In the genomic region with DNA sequence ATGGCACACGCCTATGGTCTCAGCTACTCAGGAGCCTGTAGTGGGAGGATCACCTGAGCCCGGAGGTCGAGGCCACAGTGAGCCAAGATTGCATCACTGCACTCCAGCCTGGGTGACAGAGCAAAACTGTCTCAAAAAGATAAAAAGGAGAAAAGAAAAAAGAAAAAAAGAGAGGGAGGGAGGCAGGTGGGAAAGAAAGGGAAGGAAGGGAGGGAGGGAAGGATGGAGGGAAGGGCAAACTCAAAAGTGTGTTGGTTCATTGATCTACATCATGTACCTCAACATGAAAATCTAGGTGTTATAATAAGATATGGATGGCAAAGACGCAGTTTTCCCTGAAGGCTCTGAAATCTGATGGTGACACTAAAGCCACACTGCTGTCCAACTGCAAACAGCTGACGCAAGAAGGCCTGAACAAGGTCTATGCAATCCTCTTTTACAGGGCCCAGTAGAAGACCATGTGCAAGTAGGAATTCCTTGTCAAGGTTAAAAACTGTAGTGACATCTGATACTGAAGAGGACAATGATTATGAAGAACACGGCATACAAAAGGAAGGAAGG, we compare ENCODE assay signal across 20 cellular contexts.
A peak's percentile ranks its signal among the peaks of the same experiment; 100 is the strongest.
DNase-seq lines count a peak whose midpoint lies in the region; ATAC-seq, FAIRE-seq and TF ChIP-seq lines count a peak whose summit lies in the region.
"Had no signal": no experiment of that assay in that cellular context is flagged by ENCODE, and none has a peak within 500 bp of the region (broad histone marks: within the 10 kb centered on the region; RNA-seq: fewer than 3 reads in every experiment).

No MANE protein-coding gene starts in this region.

- TF ChIP-seq CTCF in K562 (IDR thresholded peaks at IDR 0.05 in 2 of 3, conservative IDR thresholded peaks at IDR 0.05 in 1 of 3; ENCODE audit: insufficient read depth in 2 of 3, low read depth in 1 of 3, low read length in 3 of 3): no peak
- no peak for TF ChIP-seq CTCF in epithelial cell of esophagus (IDR thresholded peaks at IDR 0.05; ENCODE audit: insufficient read depth, low read depth, low read length, missing control alignments)
- no peak for TF ChIP-seq CTCF in heart right ventricle (IDR thresholded peaks at IDR 0.05)
- TF ChIP-seq CTCF in testis (IDR thresholded peaks at IDR 0.05): no peak

- H3K4me1 ChIP-seq in K562 (replicated peaks in 1 of 2; ENCODE audit: control insufficient read depth in 2 of 2, insufficient read depth in 2 of 2, low read length in 2 of 2): peaks cover 10 to 41% of the 10 kb centered on the region in 2 experiments; a peak in 4 of 5 replicates
- H3K4me1 ChIP-seq in heart right ventricle: no peaks in the 10 kb centered on the region
- no peaks in the 10 kb centered on the region for H3K4me1 ChIP-seq in testis

- H3K9me1 ChIP-seq in K562 (ENCODE audit: control insufficient read depth, insufficient read depth, low read length): no peaks in the 10 kb centered on the region

- H4K20me1 ChIP-seq in K562 (replicated peaks; ENCODE audit: control insufficient read depth, insufficient read depth, low read length): no peaks in the 10 kb centered on the region

- no TSS peak for BruUV-seq in K562 (replicated peaks; lab: Mats Ljungman, UMichigan)

- H3K36me3 Mint-ChIP-seq in activated naive CD4-positive, alpha-beta T cell treated with anti-CD3 and anti-CD28 coated beads, Interleukin-2, amount 50 U/mL, for 72 hours: peaks cover 13 to 35% of the 10 kb centered on the region in 2 donors
- H3K36me3 Mint-ChIP-seq in activated naive CD4-positive, alpha-beta T cell treated with anti-CD3 and anti-CD28 coated beads for 36 hours (ENCODE audit: low read depth): peaks cover 30% of the 10 kb centered on the region
- H3K36me3 Mint-ChIP-seq in memory B cell: peaks cover 33% of the 10 kb centered on the region

- no peaks in the 10 kb centered on the region for H3K27me3 Mint-ChIP-seq in activated naive CD4-positive, alpha-beta T cell treated with anti-CD3 and anti-CD28 coated beads for 36 hours (ENCODE audit: low read depth)
- no peaks in the 10 kb centered on the region for H3K27me3 Mint-ChIP-seq in memory B cell
- H3K27me3 Mint-ChIP-seq: B cell, IgD-negative memory B cell had no signal

- POLR2A ChIA-PET in K562 (lab: Yijun Ruan, JAX): interaction anchor here (0.7 kb wide), 1 partner anchor 400 kb away, joined by 4 read pairs; no protein-coding TSS in a partner anchor

- H3K79me2 ChIP-seq in K562 (ENCODE audit: control insufficient read depth, insufficient read depth, low read length): no peaks in the 10 kb centered on the region

- in situ Hi-C loops in K562 (cut with MboI): no loop called here

- peak overlapping the region; percentile 34 to 88 for H3K27ac Mint-ChIP-seq in activated naive CD4-positive, alpha-beta T cell treated with anti-CD3 and anti-CD28 coated beads, Interleukin-2, amount 50 U/mL, for 72 hours
- H3K27ac Mint-ChIP-seq in activated naive CD4-positive, alpha-beta T cell treated with anti-CD3 and anti-CD28 coated beads for 36 hours: no peak overlapping the region
- peak overlapping the region; percentile 15 for H3K27ac Mint-ChIP-seq in memory B cell
- H3K27ac Mint-ChIP-seq: B cell, IgD-negative memory B cell had no signal

- H3K9ac ChIP-seq in K562 (ENCODE audit: insufficient read depth in 1 of 2, low read depth in 2 of 2, low read length in 2 of 2): no peak overlapping the region
- H3K9ac ChIP-seq: GM23248 had no signal

- no peaks in the 10 kb centered on the region for H3K27me3 ChIP-seq in K562 (ENCODE audit: control insufficient read depth in 2 of 2, insufficient read depth in 2 of 2, low read length in 2 of 2)
- no peaks in the 10 kb centered on the region for H3K27me3 ChIP-seq in heart right ventricle
- H3K27me3 ChIP-seq in testis: no peaks in the 10 kb centered on the region
- H3K27me3 ChIP-seq: SJSA1 had no signal

- no peaks in the 10 kb centered on the region for H3K9me3 ChIP-seq in K562 (replicated peaks; ENCODE audit: control insufficient read depth, insufficient read depth, low read depth, low read length)
- H3K9me3 ChIP-seq in heart right ventricle: peaks cover 0 to 3% (median 0%) of the 10 kb centered on the region in 11 donors
- H3K9me3 ChIP-seq in testis: no peaks in the 10 kb centered on the region
- H3K9me3 ChIP-seq: SJSA1 had no signal

- no peak for TF ChIP-seq POLR2A in K562 (conservative IDR thresholded peaks at IDR 0.05)
- TF ChIP-seq POLR2A in testis (IDR thresholded peaks at IDR 0.05): no peak

- CTCF ChIA-PET in activated naive CD4-positive, alpha-beta T cell treated with anti-CD3 and anti-CD28 coated beads for 36 hours (lab: Charles Lee): no interaction called here
- CTCF ChIA-PET in K562 (lab: Yijun Ruan, JAX; ENCODE audit: low intra/inter-chr PET ratio): no interaction called here

- no peaks in the 10 kb centered on the region for H3K4me1 Mint-ChIP-seq in activated naive CD4-positive, alpha-beta T cell treated with anti-CD3 and anti-CD28 coated beads for 36 hours (ENCODE audit: low read depth)
- H3K4me1 Mint-ChIP-seq in memory B cell: peaks cover 11% of the 10 kb centered on the region
- H3K4me1 Mint-ChIP-seq: B cell had no signal

- 17% methylated on average over 6 of the region's 6 CpGs for WGBS in K562 (ENCODE audit: insufficient coverage, low coverage, missing lambda C conversion rate)
- 89 to 90% methylated on average over 6 of the region's 6 CpGs for WGBS in heart right ventricle, 2 donors
- WGBS in testis, 2 donors: 56 to 76% methylated on average over 6 of the region's 6 CpGs

- no peak for ATAC-seq in activated naive CD4-positive, alpha-beta T cell treated with anti-CD3 and anti-CD28 coated beads, Interleukin-2, amount 50 U/mL, for 72 hours
- ATAC-seq in K562: peak; percentile 86
- ATAC-seq in memory B cell (ENCODE audit: low read depth): no peak
- no peak for ATAC-seq in heart right ventricle

- H3K4me2 ChIP-seq in K562 (ENCODE audit: insufficient read depth, low read length): peak overlapping the region; percentile 27; the same call in 1 of the 2 replicates

- no peak for TF ChIP-seq RAD21 in K562 (CRISPR knock-in tag; conservative IDR thresholded peaks at IDR 0.05 in 1 of 2, IDR thresholded peaks at IDR 0.05 in 1 of 2)

- H3K4me3 ChIP-seq in K562: no peak overlapping the region
- H3K4me3 ChIP-seq in epithelial cell of esophagus (ENCODE audit: low read length): no peak overlapping the region
- no peak overlapping the region for H3K4me3 ChIP-seq in heart right ventricle
- no peak overlapping the region for H3K4me3 ChIP-seq in testis
- H3K4me3 ChIP-seq: GM23248, SJSA1 had no signal

- no peak overlapping the region for H3K4me3 Mint-ChIP-seq in activated naive CD4-positive, alpha-beta T cell treated with anti-CD3 and anti-CD28 coated beads for 36 hours
- no peak overlapping the region for H3K4me3 Mint-ChIP-seq in memory B cell
- H3K4me3 Mint-ChIP-seq: B cell, IgD-negative memory B cell had no signal

- H3K9me3 Mint-ChIP-seq in activated naive CD4-positive, alpha-beta T cell treated with anti-CD3 and anti-CD28 coated beads, Interleukin-2, amount 50 U/mL, for 72 hours: peaks cover 0 to 4% of the 10 kb centered on the region in 2 donors
- H3K9me3 Mint-ChIP-seq in activated naive CD4-positive, alpha-beta T cell treated with anti-CD3 and anti-CD28 coated beads for 36 hours: no peaks in the 10 kb centered on the region
- H3K9me3 Mint-ChIP-seq in memory B cell: no peaks in the 10 kb centered on the region
- H3K9me3 Mint-ChIP-seq: IgD-negative memory B cell had no signal

- TF ChIP-seq EP300 in K562 (IDR thresholded peaks at IDR 0.05; ENCODE audit: low read length): peak; percentile 73

- peak overlapping the region; percentile 64; the same call in 2 of the 3 replicates for H3K27ac ChIP-seq in K562 (ENCODE audit: extremely low read depth, low read depth, low read length)
- H3K27ac ChIP-seq in heart right ventricle: no peak overlapping the region
- peak overlapping the region in 1 of 2 donors; percentile 26 for H3K27ac ChIP-seq in testis
- H3K27ac ChIP-seq: GM23248, HL-60, SJSA1 had no signal

- peak overlapping the region; percentile 64 for H2AFZ ChIP-seq in K562 (ENCODE audit: low read depth, low read length)
- H2AFZ ChIP-seq: GM23248 had no signal

- no peak for DNase-seq in activated naive CD4-positive, alpha-beta T cell treated with anti-CD3 and anti-CD28 coated beads, Interleukin-2, amount 50 U/mL, for 72 hours (ENCODE audit: low spot score in 2 of 2)
- DNase-seq in activated naive CD4-positive, alpha-beta T cell treated with anti-CD3 and anti-CD28 coated beads for 36 hours: no peak
- DNase-seq in K562 (ENCODE audit: extremely low read depth in 1 of 4, low spot score in 3 of 4) (peak in 1 of 4 experiments; percentile 48), epithelial cell of esophagus (ENCODE audit: low read depth) (peak; percentile 17), memory B cell (ENCODE audit: low spot score in 2 of 2) (no peak), heart right ventricle (no peak), midbrain (lab: John Stamatoyannopoulos, UW) (no peak), testis (no peak)
- DNase-seq: GM23248, Kasumi-1, NCI-H1694 treated with DMSO at 0.1 percent for 48 hours, NCI-H345, NCI-H524 treated with DMSO at 0.1 percent for 48 hours, SW 1271 had no signal

- peak; percentile 32 for FAIRE-seq in K562 (lab: Jason Lieb, UNC)
- FAIRE-seq: G401.6, GM19239 had no signal

- no peaks in the 10 kb centered on the region for H3K36me3 ChIP-seq in K562 (ENCODE audit: control insufficient read depth, insufficient read depth, low read length)
- H3K36me3 ChIP-seq in heart right ventricle: peaks cover 0 to 48% (median 10%) of the 10 kb centered on the region in 9 donors
- H3K36me3 ChIP-seq in testis (ENCODE audit: low read depth, missing control alignments): no peaks in the 10 kb centered on the region

- intact Hi-C loops in activated naive CD4-positive, alpha-beta T cell treated with anti-CD3 and anti-CD28 coated beads for 36 hours (cut with micrococcal nuclease): no loop called here
- intact Hi-C loops in K562 (cut with micrococcal nuclease): no loop called here
- intact Hi-C loops in heart right ventricle (cut with DNase I): no loop called here
- intact Hi-C loops in testis (cut with DNase I; ENCODE audit: low total_unique reads): no loop called here

TF ChIP-seq in K562, 482 proteins besides CTCF, POLR2A, EP300 and RAD21 (continues in another document):
- TF ChIP-seq TEAD4 (IDR thresholded peaks at IDR 0.05; ENCODE audit: low read length): no peak
- TF ChIP-seq TEAD4 (CRISPR knock-in tag; IDR thresholded peaks at IDR 0.05; ENCODE audit: borderline replicate concordance): no peak
- TF ChIP-seq HNRNPLL (IDR thresholded peaks at IDR 0.05; ENCODE audit: low read depth, low read length, poor library complexity, severe bottlenecking): no peak
- no peak for TF ChIP-seq SNIP1 (IDR thresholded peaks at IDR 0.05; ENCODE audit: low read depth)
- TF ChIP-seq SRSF3 (IDR thresholded peaks at IDR 0.05; ENCODE audit: insufficient read depth, low read length): no peak
- no peak for TF ChIP-seq U2AF2 (optimal IDR thresholded peaks at IDR 0.05; ENCODE audit: low read depth, low read length)
- TF ChIP-seq XRCC4 (IDR thresholded peaks at IDR 0.05; ENCODE audit: extremely low read depth, insufficient read depth, insufficient read length): no peak
